Comparison of ENCODE assay signal across 17 cellular contexts in the genomic region with DNA sequence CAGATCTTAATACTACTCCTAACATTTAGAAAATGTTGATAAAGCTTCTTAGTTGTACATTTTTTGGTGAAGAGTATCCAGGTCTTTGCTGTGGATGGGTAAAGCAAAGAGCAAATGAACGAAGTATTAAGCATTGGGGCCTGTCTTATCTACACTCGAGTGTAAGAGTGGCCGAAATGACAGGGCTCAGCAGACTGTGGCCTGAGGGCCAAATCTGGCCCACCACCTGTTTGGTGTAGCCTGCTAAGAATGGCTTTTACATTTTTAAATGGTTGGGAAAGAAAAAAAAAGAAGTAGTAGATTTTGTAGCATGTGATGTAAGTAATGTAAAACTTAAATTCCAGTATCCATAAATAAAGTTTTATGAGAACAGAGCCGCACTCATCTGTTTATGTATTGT.
"Had no signal": no experiment of that assay in that cellular context is flagged by ENCODE, and none has a peak within 500 bp of the region (broad histone marks: within the 10 kb centered on the region; RNA-seq: fewer than 3 reads in every experiment).

No MANE protein-coding gene starts in this region.

- H3K4me3 Mint-ChIP-seq: activated CD8-positive, alpha-beta memory T cell treated with anti-CD3 and anti-CD28 coated beads, Interleukin-2, amount 10 ng/mL, durations not matched to agents 7 days and 5 days; activated naive CD8-positive, alpha-beta T cell treated with anti-CD3 and anti-CD28 coated beads, Interleukin-2, amount 50 U/mL, for 24 hours; immature natural killer cell had no signal

- ATAC-seq: activated CD8-positive, alpha-beta memory T cell treated with anti-CD3 and anti-CD28 coated beads, Interleukin-2, amount 10 ng/mL, durations not matched to agents 7 days and 5 days; activated naive CD8-positive, alpha-beta T cell treated with anti-CD3 and anti-CD28 coated beads, Interleukin-2, amount 50 U/mL, for 24 hours had no signal

- DNase-seq: activated CD4-positive, alpha-beta T cell treated with anti-CD3 and anti-CD28 coated beads for 1 hour; activated CD4-positive, alpha-beta T cell treated with anti-CD3 and anti-CD28 coated beads, Interleukin-2, amount 50 U/mL, for 4 hours; activated CD8-positive, alpha-beta memory T cell treated with anti-CD3 and anti-CD28 coated beads, Interleukin-2, amount 10 ng/mL, durations not matched to agents 7 days and 5 days; activated gamma-delta T cell treated with Interleukin-2 at 50 U/mL for 16 hours; activated naive CD8-positive, alpha-beta T cell treated with anti-CD3 and anti-CD28 coated beads, Interleukin-2, amount 50 U/mL, for 24 hours; activated T-cell treated with anti-CD3 and anti-CD28 coated beads, Interleukin-2, amount 50 U/mL, for 48 hours; aorta; cerebellar nuclear complex; effector memory CD4-positive, alpha-beta T cell; foreskin melanocyte; head of caudate nucleus; immature natural killer cell; stimulated activated naive CD4-positive, alpha-beta T cell; substantia nigra; SW 1271 had no signal

- H3K9me3 Mint-ChIP-seq: activated naive CD8-positive, alpha-beta T cell treated with anti-CD3 and anti-CD28 coated beads, Interleukin-2, amount 50 U/mL, for 24 hours; immature natural killer cell had no signal

- H3K36me3 ChIP-seq: breast epithelium had no signal

- H3K27ac Mint-ChIP-seq: activated CD8-positive, alpha-beta memory T cell treated with anti-CD3 and anti-CD28 coated beads, Interleukin-2, amount 10 ng/mL, durations not matched to agents 7 days and 5 days had no signal

- H3K27ac ChIP-seq: breast epithelium had no signal

- H3K27me3 ChIP-seq: breast epithelium, tibial nerve had no signal

- H3K4me3 ChIP-seq: breast epithelium, tibial nerve had no signal

- H3K9me3 ChIP-seq: breast epithelium, tibial nerve had no signal

- H3K27me3 Mint-ChIP-seq: activated CD8-positive, alpha-beta memory T cell treated with anti-CD3 and anti-CD28 coated beads, Interleukin-2, amount 10 ng/mL, durations not matched to agents 7 days and 5 days; activated naive CD8-positive, alpha-beta T cell treated with anti-CD3 and anti-CD28 coated beads, Interleukin-2, amount 50 U/mL, for 24 hours had no signal

- H3K4me1 ChIP-seq: breast epithelium, tibial nerve had no signal
